In the genomic region with DNA sequence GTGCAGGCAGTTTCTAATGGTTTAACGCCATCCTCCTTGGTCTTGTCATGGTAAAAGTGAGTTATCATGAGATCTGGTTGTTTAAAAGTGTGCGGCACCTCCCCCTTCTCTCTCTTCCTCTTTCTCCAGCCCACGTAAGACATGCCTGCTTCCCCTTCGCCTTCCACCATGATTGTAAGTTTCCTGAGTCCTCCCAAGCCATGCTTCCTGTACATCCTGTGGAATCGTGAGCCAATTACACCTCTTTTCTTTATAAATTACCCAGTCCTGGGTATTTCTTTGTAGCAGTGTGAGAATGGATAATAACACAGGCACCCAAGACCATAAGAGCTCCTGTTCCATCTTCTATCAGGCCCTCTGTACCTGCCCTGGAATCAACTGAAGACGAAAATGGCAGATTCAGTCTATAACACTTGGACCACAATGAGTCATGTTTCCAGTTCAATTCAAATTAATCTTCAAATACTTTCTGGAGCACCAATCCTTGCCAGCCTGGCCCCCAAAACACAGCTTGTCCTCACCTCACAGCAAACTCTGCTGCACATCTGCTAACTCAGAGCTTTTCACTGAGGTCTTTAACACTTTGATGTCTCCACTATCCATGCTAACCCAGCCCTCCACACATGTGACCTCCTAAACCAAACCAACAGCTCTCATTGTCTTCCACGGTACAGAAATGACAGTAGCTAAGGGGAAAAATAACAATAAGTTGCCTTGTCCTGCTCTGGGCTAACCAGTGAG, we compare ENCODE assay signal across 9 cellular contexts.
A peak's percentile ranks its signal among the peaks of the same experiment; 100 is the strongest.
DNase-seq lines count a peak whose midpoint lies in the region; ATAC-seq, FAIRE-seq and TF ChIP-seq lines count a peak whose summit lies in the region.
"Had no signal": no experiment of that assay in that cellular context is flagged by ENCODE, and none has a peak within 500 bp of the region (broad histone marks: within the 10 kb centered on the region; RNA-seq: fewer than 3 reads in every experiment).

No MANE protein-coding gene starts in this region.

- peak; percentile 66 for ATAC-seq in GM19025 (IDR thresholded peaks at IDR 0.05; ENCODE audit: low read depth, unreplicated experiment)
- ATAC-seq in HG03060 (IDR thresholded peaks at IDR 0.05; ENCODE audit: low read depth, unreplicated experiment) = peak; percentile 63
- no peak for ATAC-seq in activated CD8-positive, alpha-beta T cell treated with anti-CD3 and anti-CD28 coated beads, Interleukin-2, amount 10 ng/mL, durations not matched to agents 7 days and 5 days

- TF ChIP-seq CTCF in kidney (IDR thresholded peaks at IDR 0.05; ENCODE audit: borderline replicate concordance, extremely low read depth, insufficient read depth) = no peak

- no peaks in the 10 kb centered on the region for H3K9me3 Mint-ChIP-seq in activated CD8-positive, alpha-beta T cell treated with anti-CD3 and anti-CD28 coated beads, Interleukin-2, amount 10 ng/mL, durations not matched to agents 7 days and 5 days (ENCODE audit: insufficient read depth)

- H3K36me3 Mint-ChIP-seq in activated CD8-positive, alpha-beta T cell treated with anti-CD3 and anti-CD28 coated beads, Interleukin-2, amount 10 ng/mL, durations not matched to agents 7 days and 5 days (ENCODE audit: low read depth) = peaks cover 75% of the 10 kb centered on the region

- H3K4me1 Mint-ChIP-seq in activated CD8-positive, alpha-beta T cell treated with anti-CD3 and anti-CD28 coated beads, Interleukin-2, amount 10 ng/mL, durations not matched to agents 7 days and 5 days (ENCODE audit: low read depth) = peaks cover 51% of the 10 kb centered on the region

- no peak overlapping the region for H3K4me3 Mint-ChIP-seq in activated CD8-positive, alpha-beta T cell treated with anti-CD3 and anti-CD28 coated beads, Interleukin-2, amount 10 ng/mL, durations not matched to agents 7 days and 5 days

- H3K27me3 Mint-ChIP-seq in activated CD8-positive, alpha-beta T cell treated with anti-CD3 and anti-CD28 coated beads, Interleukin-2, amount 10 ng/mL, durations not matched to agents 7 days and 5 days (ENCODE audit: low read depth) = no peaks in the 10 kb centered on the region

- peak overlapping the region; percentile 26 for H3K27ac Mint-ChIP-seq in activated CD8-positive, alpha-beta T cell treated with anti-CD3 and anti-CD28 coated beads, Interleukin-2, amount 10 ng/mL, durations not matched to agents 7 days and 5 days

- no peak overlapping the region for H3K4me3 ChIP-seq in kidney (ENCODE audit: low read length in 2 of 2)

- no peak overlapping the region for H3K9ac ChIP-seq in kidney (ENCODE audit: low read length in 2 of 2)

- CTCF ChIA-PET in activated CD8-positive, alpha-beta T cell treated with anti-CD3 and anti-CD28 coated beads, Interleukin-2, amount 10 ng/mL, durations not matched to agents 7 days and 5 days (lab: Charles Lee) = no interaction called here

- POLR2A ChIA-PET in activated CD8-positive, alpha-beta T cell treated with anti-CD3 and anti-CD28 coated beads, Interleukin-2, amount 10 ng/mL, durations not matched to agents 7 days and 5 days (lab: Charles Lee) = no interaction called here

- no peaks in the 10 kb centered on the region for H3K36me3 ChIP-seq in kidney (ENCODE audit: control insufficient read depth in 1 of 2, insufficient read depth in 2 of 2, low read length in 2 of 2)

- peaks cover 2 to 3% of the 10 kb centered on the region in 2 donors for H3K4me1 ChIP-seq in kidney (ENCODE audit: control insufficient read depth in 1 of 2, insufficient read depth in 1 of 2, low read depth in 1 of 2, low read length in 2 of 2)

- FAIRE-seq in kidney (lab: Jason Lieb, UNC) = no peak
- FAIRE-seq: endometrium had no signal

- DNase-seq in CD1c-positive myeloid dendritic cell (ENCODE audit: extremely low spot score) = peak; percentile 79
- DNase-seq in activated CD8-positive, alpha-beta T cell treated with anti-CD3 and anti-CD28 coated beads, Interleukin-2, amount 10 ng/mL, durations not matched to agents 7 days and 5 days = no peak
- no peak for DNase-seq in NCI-H1092 (lab: John Stamatoyannopoulos, UW)
- no peak for DNase-seq in GM03348 (ENCODE audit: low spot score)
- no peak for DNase-seq in kidney
- DNase-seq in NCI-H128 (lab: John Stamatoyannopoulos, UW; ENCODE audit: unreplicated experiment) = no peak

- intact Hi-C loops in kidney (cut with DNase I) = no loop called here

- no peak overlapping the region for H3K27ac ChIP-seq in kidney (ENCODE audit: low read depth in 2 of 2, low read length in 2 of 2)

- H3K9me3 ChIP-seq in kidney (ENCODE audit: control insufficient read depth in 1 of 2, low read length in 2 of 2) = no peaks in the 10 kb centered on the region
